ENCODE assay signal across 10 cellular contexts in genomic region chr7:25515876-25516275, GRCh38.
"Had no signal": no experiment of that assay in that cellular context is flagged by ENCODE, and none has a peak within 500 bp of the region (broad histone marks: within the 10 kb centered on the region; RNA-seq: fewer than 3 reads in every experiment).

No MANE protein-coding gene starts in this region.

- DNase-seq: activated CD4-positive, alpha-beta T cell treated with anti-CD3 and anti-CD28 coated beads, Interleukin-2, amount 50 U/mL, for 1 hour; activated T-cell treated with anti-CD3 and anti-CD28 coated beads, Interleukin-2, amount 50 U/mL, for 48 hours; cortex of kidney; effector CD8-positive, alpha-beta T cell; kidney; small intestine; stimulated activated naive B cell treated with anti-CD40 and anti-IgM and Interleukin-4, amounts not matched to agents 10 μg/mL and 1 μg/mL and 100 μg/mL, for 72 hours had no signal

- H3K27me3 ChIP-seq: hepatocyte had no signal

- H3K27ac ChIP-seq: hepatocyte, parathyroid adenoma had no signal

- H3K4me3 ChIP-seq: hepatocyte had no signal

- ATAC-seq: SK-N-SH treated with all-trans-retinoic acid at 6 μM for 48 hours; stimulated activated naive B cell treated with anti-CD40 and anti-IgM and Interleukin-4, amounts not matched to agents 10 μg/mL and 1 μg/mL and 100 μg/mL, for 72 hours had no signal
